13 cellular contexts compared by ENCODE assay signal in the genomic region with DNA sequence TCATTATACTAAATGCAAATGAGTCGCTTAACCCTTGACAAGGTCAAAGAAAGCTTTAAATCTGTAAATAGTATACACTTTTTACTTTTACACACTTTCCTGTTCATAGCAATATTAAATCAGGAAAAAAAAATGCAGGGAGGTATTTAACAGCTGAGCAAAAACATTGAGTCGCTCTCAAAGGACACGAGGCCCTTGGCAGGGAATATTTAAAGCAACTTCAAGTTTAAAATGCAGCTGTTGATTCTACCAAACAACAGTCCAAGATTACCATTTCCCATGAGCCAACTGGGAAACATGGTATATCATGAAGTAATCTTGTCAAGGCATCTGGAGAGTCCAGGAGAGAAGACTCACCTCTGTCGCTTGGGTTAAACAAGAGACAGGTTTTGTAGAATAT.
DNase-seq lines count a peak whose midpoint lies in the region; ATAC-seq and TF ChIP-seq lines count a peak whose summit lies in the region.
"Had no signal": no experiment of that assay in that cellular context is flagged by ENCODE, and none has a peak within 500 bp of the region (broad histone marks: within the 10 kb centered on the region; RNA-seq: fewer than 3 reads in every experiment).

No MANE protein-coding gene starts in this region.

- no peaks in the 10 kb centered on the region for H3K27me3 Mint-ChIP-seq in natural killer cell (ENCODE audit: low read depth in 2 of 2)

- H3K4me1 Mint-ChIP-seq in natural killer cell, result peaks cover 6 to 17% of the 10 kb centered on the region in 2 donors

- no peaks in the 10 kb centered on the region for H3K9me3 Mint-ChIP-seq in natural killer cell

- no peak for TF ChIP-seq CTCF in AG04450 (IDR thresholded peaks at IDR 0.05; ENCODE audit: low read depth, low read length)
- no peak for TF ChIP-seq CTCF in IMR-90 (conservative IDR thresholded peaks at IDR 0.05; ENCODE audit: low read depth, low read length)
- no peak for TF ChIP-seq CTCF in colonic mucosa (IDR thresholded peaks at IDR 0.05)
- no peak for TF ChIP-seq CTCF in natural killer cell (IDR thresholded peaks at IDR 0.05)
- no peak for TF ChIP-seq CTCF in GM10248 (IDR thresholded peaks at IDR 0.05; ENCODE audit: control extremely low read depth, extremely low read depth, low read depth, missing control alignments)

- H3K4me3 Mint-ChIP-seq in natural killer cell, result no peak overlapping the region

- peak overlapping the region; percentile 43 for H3K27ac ChIP-seq in AG04450 (ENCODE audit: low read depth, low read length)
- H3K27ac ChIP-seq in IMR-90 (ENCODE audit: insufficient read depth, low read length), result no peak overlapping the region
- H3K27ac ChIP-seq in colonic mucosa, result no peak overlapping the region
- H3K27ac ChIP-seq: C4-2B, foreskin keratinocyte had no signal

- no peak overlapping the region for H4K5ac ChIP-seq in IMR-90 (ENCODE audit: low read depth, low read length)

- H3K27me3 ChIP-seq in AG04450 (ENCODE audit: control insufficient read depth, insufficient read depth, low read length) (no peaks in the 10 kb centered on the region), IMR-90 (ENCODE audit: control insufficient read depth, insufficient read depth, low read length) (no peaks in the 10 kb centered on the region), colonic mucosa (no peaks in the 10 kb centered on the region)
- H3K27me3 ChIP-seq: foreskin keratinocyte had no signal

- H3K9ac ChIP-seq in IMR-90 (ENCODE audit: low read depth, low read length) (no peak overlapping the region), colonic mucosa (ENCODE audit: low read depth in 2 of 2, low read length in 2 of 2) (no peak overlapping the region)

- no peak overlapping the region for H4K91ac ChIP-seq in IMR-90 (ENCODE audit: insufficient read depth, low read depth, low read length)

- peak overlapping the region; percentile 80 to 85 for H3K27ac Mint-ChIP-seq in natural killer cell

- H3K36me3 Mint-ChIP-seq in natural killer cell, result peaks cover 21% of the 10 kb centered on the region

- H3K4me1 ChIP-seq in IMR-90 (ENCODE audit: control insufficient read depth, insufficient read depth, low read length) (peaks cover 24% of the 10 kb centered on the region), colonic mucosa (no peaks in the 10 kb centered on the region)

- H2BK5ac ChIP-seq in IMR-90 (ENCODE audit: low read depth, low read length, poor library complexity, severe bottlenecking), result peak overlapping the region; percentile 24

- H3K18ac ChIP-seq in IMR-90 (ENCODE audit: low read depth, low read length), result no peak overlapping the region

- H2BK20ac ChIP-seq in IMR-90 (ENCODE audit: low read depth, low read length), result no peak overlapping the region

- peak; percentile 53 for DNase-seq in AG04450 (ENCODE audit: low read depth, low spot score)
- DNase-seq in IMR-90, result peak; percentile 30
- peak; percentile 6 for DNase-seq in colonic mucosa
- no peak for DNase-seq in natural killer cell
- DNase-seq in AG08396 (ENCODE audit: low spot score), result no peak
- DNase-seq in GM10248 (ENCODE audit: extremely low spot score), result no peak
- DNase-seq in retina, result no peak
- DNase-seq in C1 segment of cervical spinal cord (lab: John Stamatoyannopoulos, UW), result no peak
- DNase-seq: activated T-cell treated with anti-CD3 and anti-CD28 coated beads, Interleukin-2, amount 50 U/mL, for 1 hour; foreskin keratinocyte; NCI-H1092 treated with DMSO at 0.1 percent for 48 hours; NCI-H510A had no signal

- no peak overlapping the region for H2AK5ac ChIP-seq in IMR-90 (ENCODE audit: low read depth, low read length)

- H3K4me2 ChIP-seq in IMR-90 (ENCODE audit: low read depth, low read length), result no peak overlapping the region

- intact Hi-C loops in IMR-90 (cut with micrococcal nuclease), result no loop called here
- intact Hi-C loops in colonic mucosa (cut with DNase I), result no loop called here
- intact Hi-C loops in natural killer cell (cut with micrococcal nuclease), result no loop called here

- dilution Hi-C loops in IMR-90 (cut with HindIII; ENCODE audit: low sequenced_read_pairs, unreplicated experiment), result no loop called here

- CTCF ChIA-PET in AG04450 (lab: Charles Lee) (interaction anchor here (1.3 to 2.1 kb wide), 3 partner anchors 25 to 76 kb away, joined by 3 to 12 read pairs (median 4); no protein-coding TSS in a partner anchor), IMR-90 (lab: Yijun Ruan, JAX) (interaction anchor here (1.1 kb wide), 1 partner anchor 79 kb away, joined by 5 read pairs; no protein-coding TSS in a partner anchor), GM10248 (lab: Yijun Ruan, JAX) (interaction anchor here (1.3 to 5.2 kb wide), 5 partner anchors 11 to 76 kb away, joined by 3 to 26 read pairs (median 3); a partner anchor contains a TSS)

- H3K79me1 ChIP-seq in IMR-90 (ENCODE audit: low read depth in 1 of 2, low read length in 2 of 2), result peaks cover 15 to 35% of the 10 kb centered on the region in 2 experiments

- TF ChIP-seq RAD21 in IMR-90 (IDR thresholded peaks at IDR 0.05; ENCODE audit: low read length), result no peak

- in situ Hi-C loops in IMR-90 (cut with MboI; ENCODE audit: low sequenced_read_pairs), result no loop called here

- WGBS in IMR-90 (ENCODE audit: extremely low coverage in 2 of 2, insufficient read length in 1 of 2), 2 experiments, result no CpG with 5 or more reads among the region's 4 CpGs

- H3K14ac ChIP-seq in IMR-90 (replicated peaks; ENCODE audit: low read depth, low read length), result no peak overlapping the region

- ATAC-seq in IMR-90 (ENCODE audit: low read depth), result no peak
- ATAC-seq in natural killer cell, result no peak
- ATAC-seq: foreskin keratinocyte had no signal

- H3K36me3 ChIP-seq in IMR-90 (ENCODE audit: control insufficient read depth, insufficient read depth, low read length) (peaks cover 60% of the 10 kb centered on the region), colonic mucosa (peaks cover 26% of the 10 kb centered on the region)

- H2AK9ac ChIP-seq in IMR-90 (replicated peaks; ENCODE audit: low read depth, low read length, poor library complexity), result no peak overlapping the region

- no peak overlapping the region for H3K4ac ChIP-seq in IMR-90 (ENCODE audit: low read depth, low read length)

- 0 out of 3 replicates have a peak overlapping the region, but pooled peaks have one; percentile 10 for H2BK15ac ChIP-seq in IMR-90 (ENCODE audit: low read depth, low read length)

- H3K9me3 ChIP-seq in AG04450 (ENCODE audit: control insufficient read depth, insufficient read depth, low read length) (no peaks in the 10 kb centered on the region), IMR-90 (ENCODE audit: control insufficient read depth, insufficient read depth, low read length) (no peaks in the 10 kb centered on the region), colonic mucosa (no peaks in the 10 kb centered on the region)

- no peak overlapping the region for H2AFZ ChIP-seq in IMR-90 (replicated peaks; ENCODE audit: low read length, poor library complexity)

- no peak overlapping the region for H2BK120ac ChIP-seq in IMR-90 (ENCODE audit: low read depth, low read length)

- H3K23ac ChIP-seq in IMR-90 (ENCODE audit: low read depth, low read length), result no peak overlapping the region

- TF ChIP-seq POLR2A in IMR-90 (IDR thresholded peaks at IDR 0.05; ENCODE audit: low read depth, low read length), result no peak

- POLR2A ChIA-PET in AG04450 (lab: Yijun Ruan, JAX), result interaction anchor here (0.7 to 1.3 kb wide), 4 partner anchors 14 to 559 kb away, joined by 3 to 4 read pairs (median 3); a partner anchor contains a TSS
- POLR2A ChIA-PET in IMR-90 (lab: Charles Lee; ENCODE audit: unreplicated experiment), result no interaction called here
- POLR2A ChIA-PET in GM10248 (lab: Yijun Ruan, JAX), result no interaction called here

- H3K56ac ChIP-seq in IMR-90 (ENCODE audit: extremely low read depth, insufficient read depth, low read length), result no peak overlapping the region

- peaks cover 12% of the 10 kb centered on the region for H4K20me1 ChIP-seq in IMR-90 (ENCODE audit: insufficient read depth, low read length)

- H4K8ac ChIP-seq in IMR-90 (ENCODE audit: low read depth in 2 of 2, low read length in 2 of 2), result no peak overlapping the region

- peaks cover 12% of the 10 kb centered on the region for H3K9me1 ChIP-seq in IMR-90 (ENCODE audit: insufficient read depth, low read length)

- TSS peak; percentile 98 for BruUV-seq in IMR-90 (replicated peaks; lab: Mats Ljungman, UMichigan)

- H3K4me3 ChIP-seq in AG04450 (ENCODE audit: low read depth, low read length), result no peak overlapping the region
- no peak overlapping the region for H3K4me3 ChIP-seq in IMR-90 (ENCODE audit: insufficient read depth, low read depth, low read length)
- H3K4me3 ChIP-seq in colonic mucosa, result no peak overlapping the region

TF ChIP-seq in IMR-90, 13 proteins besides CTCF, POLR2A, EP300 and RAD21:
- TF ChIP-seq MAZ (IDR thresholded peaks at IDR 0.05; ENCODE audit: borderline replicate concordance, low read depth, low read length), result no peak

Comparison
In these comparisons a context has a peak if more than half of its experiments do, and no peak if none do; other contexts are left out.
1. DNase-seq: peak in AG04450 (single experiment), IMR-90 (single experiment) and colonic mucosa (single experiment); none in natural killer cell (single experiment), AG08396 (single experiment), GM10248 (single experiment), retina (single experiment) and C1 segment of cervical spinal cord (0 of 14).